ENCODE assay signal across 14 cellular contexts in genomic region chr20:37845878-37846277, GRCh38. TPM values are rescaled to one million over a fixed set of nuclear protein-coding genes. Genes with fewer than 3 reads are reported as not detected.
DNase-seq lines count a peak whose midpoint lies in the region; ATAC-seq, FAIRE-seq and TF ChIP-seq lines count a peak whose summit lies in the region.
"Had no signal": no experiment of that assay in that cellular context is flagged by ENCODE, and none has a peak within 500 bp of the region (broad histone marks: within the 10 kb centered on the region; RNA-seq: fewer than 3 reads in every experiment).

No MANE protein-coding gene starts in this region.

- H3F3A ChIP-seq in GM23338 (replicated peaks; ENCODE audit: low read depth): no peaks in the 10 kb centered on the region

- no peak overlapping the region for H2AFZ ChIP-seq in GM23338

- H3K36me3 ChIP-seq in GM23338 (ENCODE audit: insufficient read depth) (0 out of 2 replicates have a peak, but pooled peaks cover 5% of the 10 kb centered on the region), iPS-18a (ENCODE audit: control insufficient read depth, low read depth, low read length) (no peaks in the 10 kb centered on the region), small intestine (ENCODE audit: control insufficient read depth in 2 of 2, insufficient read depth in 2 of 2, low read length in 2 of 2) (peaks cover 7% of the 10 kb centered on the region in 2 donors)

- H3K9me3 Mint-ChIP-seq in GM23338: no peaks in the 10 kb centered on the region
- no peaks in the 10 kb centered on the region for H3K9me3 Mint-ChIP-seq in T-helper 2 cell treated with Interferon-gamma antibody and Interleukin-4, amounts not matched to agents 5 μg/mL and 100 μg/mL, for 36 hours
- H3K9me3 Mint-ChIP-seq in stimulated activated memory B cell treated with anti-CD40 and anti-IgM and Interleukin-4, amounts not matched to agents 10 μg/mL and 1 μg/mL and 100 μg/mL, for 72 hours: no peaks in the 10 kb centered on the region
- H3K9me3 Mint-ChIP-seq: CD4-positive, alpha-beta memory T cell had no signal

- H4K20me1 ChIP-seq in GM23338 (replicated peaks; ENCODE audit: insufficient read depth): no peaks in the 10 kb centered on the region

- ATAC-seq in GM23338: no peak; the same call in 1 of the 3 replicates
- ATAC-seq in stimulated activated memory B cell treated with anti-CD40 and anti-IgM and Interleukin-4, amounts not matched to agents 10 μg/mL and 1 μg/mL and 100 μg/mL, for 72 hours: no peak

- H3K27ac ChIP-seq in GM23338 (ENCODE audit: low read depth) (no peak overlapping the region), iPS-18a (ENCODE audit: low read length) (no peak overlapping the region), small intestine (ENCODE audit: low read depth in 1 of 2, low read length in 1 of 2) (no peak overlapping the region)

- H3K9ac ChIP-seq in iPS-18a (ENCODE audit: low read length): peak overlapping the region; percentile 12

- no peaks in the 10 kb centered on the region for H3K9me2 ChIP-seq in GM23338 (ENCODE audit: insufficient read depth)

- H3K9me3 ChIP-seq in iPS-18a (ENCODE audit: control insufficient read depth, low read depth, low read length): no peaks in the 10 kb centered on the region
- no peaks in the 10 kb centered on the region for H3K9me3 ChIP-seq in small intestine (ENCODE audit: control insufficient read depth, low read depth)

- H3K27me3 Mint-ChIP-seq in GM23338 (ENCODE audit: insufficient read depth, low read depth, poor library complexity): peaks cover 2% of the 10 kb centered on the region
- no peaks in the 10 kb centered on the region for H3K27me3 Mint-ChIP-seq in T-helper 2 cell treated with Interferon-gamma antibody and Interleukin-4, amounts not matched to agents 5 μg/mL and 100 μg/mL, for 36 hours (ENCODE audit: low read depth)
- no peaks in the 10 kb centered on the region for H3K27me3 Mint-ChIP-seq in stimulated activated memory B cell treated with anti-CD40 and anti-IgM and Interleukin-4, amounts not matched to agents 10 μg/mL and 1 μg/mL and 100 μg/mL, for 72 hours
- H3K27me3 Mint-ChIP-seq: CD4-positive, alpha-beta memory T cell had no signal

- no peaks in the 10 kb centered on the region for H3K79me2 ChIP-seq in GM23338 (replicated peaks; ENCODE audit: insufficient read depth)

- WGBS in small intestine, 3 donors: 76 to 86% (median 81%) methylated on average over 5 of the region's 5 CpGs

- peaks cover 38% of the 10 kb centered on the region for H3K4me1 Mint-ChIP-seq in GM23338
- H3K4me1 Mint-ChIP-seq in T-helper 2 cell treated with Interferon-gamma antibody and Interleukin-4, amounts not matched to agents 5 μg/mL and 100 μg/mL, for 36 hours (ENCODE audit: low read depth): no peaks in the 10 kb centered on the region
- H3K4me1 Mint-ChIP-seq in stimulated activated memory B cell treated with anti-CD40 and anti-IgM and Interleukin-4, amounts not matched to agents 10 μg/mL and 1 μg/mL and 100 μg/mL, for 72 hours: no peaks in the 10 kb centered on the region
- H3K4me1 Mint-ChIP-seq: CD4-positive, alpha-beta memory T cell had no signal

- no peak overlapping the region for H3K4me3 ChIP-seq in GM23338
- H3K4me3 ChIP-seq in iPS-18a (ENCODE audit: low read length): no peak overlapping the region
- no peak overlapping the region for H3K4me3 ChIP-seq in small intestine (ENCODE audit: low read depth in 1 of 2, low read length in 2 of 2)

- DNase-seq in GM23338 (ENCODE audit: low spot score) (no peak), NCI-H2196 treated with DMSO at 0.1 percent for 48 hours (lab: John Stamatoyannopoulos, UW; ENCODE audit: unreplicated experiment) (peak; percentile 36), small intestine (peak; percentile 55), hippocampal formation (lab: John Stamatoyannopoulos, UW) (no peak)
- DNase-seq in T-helper 2 cell treated with Interferon-gamma antibody and Interleukin-4, amounts not matched to agents 5 μg/mL and 100 μg/mL, for 36 hours (ENCODE audit: low spot score): no peak
- DNase-seq: CD4-positive, alpha-beta memory T cell; DMS79; NCI-H1694; NCI-H2107; NK-92 treated with Interleukin-12 subunit alpha and Interleukin-12 subunit beta, amount 100 ng/mL, for 24 hours; SIG-M5 had no signal

- peak overlapping the region; percentile 77; the same call in 1 of the 2 replicates for H3K27ac Mint-ChIP-seq in GM23338
- no peak overlapping the region for H3K27ac Mint-ChIP-seq in T-helper 2 cell treated with Interferon-gamma antibody and Interleukin-4, amounts not matched to agents 5 μg/mL and 100 μg/mL, for 36 hours
- no peak overlapping the region for H3K27ac Mint-ChIP-seq in stimulated activated memory B cell treated with anti-CD40 and anti-IgM and Interleukin-4, amounts not matched to agents 10 μg/mL and 1 μg/mL and 100 μg/mL, for 72 hours

- no peak overlapping the region for H3K4me3 Mint-ChIP-seq in GM23338
- H3K4me3 Mint-ChIP-seq in T-helper 2 cell treated with Interferon-gamma antibody and Interleukin-4, amounts not matched to agents 5 μg/mL and 100 μg/mL, for 36 hours: no peak overlapping the region
- no peak overlapping the region for H3K4me3 Mint-ChIP-seq in stimulated activated memory B cell treated with anti-CD40 and anti-IgM and Interleukin-4, amounts not matched to agents 10 μg/mL and 1 μg/mL and 100 μg/mL, for 72 hours
- H3K4me3 Mint-ChIP-seq: CD4-positive, alpha-beta memory T cell had no signal

- no peak for FAIRE-seq in small intestine (lab: Jason Lieb, UNC)
- FAIRE-seq: D721Med had no signal

- H3K4me1 ChIP-seq in GM23338 (ENCODE audit: insufficient read depth) (peaks cover 16% of the 10 kb centered on the region; the same call in 1 of the 2 replicates), iPS-18a (ENCODE audit: control insufficient read depth, low read depth, low read length) (peaks cover 33% of the 10 kb centered on the region), small intestine (ENCODE audit: control insufficient read depth in 2 of 2, insufficient read depth in 1 of 2, low read depth in 1 of 2, low read length in 1 of 2) (peaks cover 0 to 4% of the 10 kb centered on the region in 2 donors)

- no peak for TF ChIP-seq CTCF in GM23338 (conservative IDR thresholded peaks at IDR 0.05; ENCODE audit: low read depth in 2 of 2)

- H3K27me3 ChIP-seq in GM23338 (ENCODE audit: insufficient read depth): no peaks in the 10 kb centered on the region
- no peaks in the 10 kb centered on the region for H3K27me3 ChIP-seq in iPS-18a (ENCODE audit: control insufficient read depth, insufficient read depth, low read length)
- no peaks in the 10 kb centered on the region for H3K27me3 ChIP-seq in small intestine (ENCODE audit: control insufficient read depth in 2 of 2, insufficient read depth in 2 of 2, low read length in 2 of 2)

- no peaks in the 10 kb centered on the region for H3K36me3 Mint-ChIP-seq in GM23338 (ENCODE audit: low read depth)
- peaks cover 18% of the 10 kb centered on the region for H3K36me3 Mint-ChIP-seq in T-helper 2 cell treated with Interferon-gamma antibody and Interleukin-4, amounts not matched to agents 5 μg/mL and 100 μg/mL, for 36 hours (ENCODE audit: low read depth)
- peaks cover 79% of the 10 kb centered on the region for H3K36me3 Mint-ChIP-seq in stimulated activated memory B cell treated with anti-CD40 and anti-IgM and Interleukin-4, amounts not matched to agents 10 μg/mL and 1 μg/mL and 100 μg/mL, for 72 hours

- H3K4me2 ChIP-seq in GM23338: 0 out of 2 replicates have a peak overlapping the region, but pooled peaks have one; percentile 28

TF ChIP-seq in GM23338, 12 proteins besides CTCF, POLR2A, EP300 and RAD21:
- TF ChIP-seq NANOG (IDR thresholded peaks at IDR 0.05; ENCODE audit: borderline replicate concordance) (no peak), ZNF114 (CRISPR knock-in tag; IDR thresholded peaks at IDR 0.05) (no peak)
TF ChIP-seq in GM23338: peak in this region for 0.

RNA-seq across cellular contexts. Expression of gene VSTM2L, which starts 57.0 kb away (rescaled TPM):
- total RNA-seq in GM23338 (2014; rRNA removed; shearing (Covaris generic)): 0.43 and 1.9 TPM in 2 replicates
- polyA plus RNA-seq in GM23338 (2016; fragmentation: Nextera tagmentation; extraction: Ambion mirVana): 0.54 and 0.60 TPM in 2 replicates
- polyA plus RNA-seq in small intestine: 1 to 10 TPM in 1 of 3 donors, under 1 TPM in 2; 0.67 to 1.5 (median 0.81) TPM
- total RNA-seq: CD4-positive, alpha-beta memory T cell had no signal
- polyA plus RNA-seq: CD4-positive, alpha-beta memory T cell had no signal

Comparison
In these comparisons a context has a peak if more than half of its experiments do, and no peak if none do; other contexts are left out.
1. DNase-seq: peak in NCI-H2196 treated with DMSO at 0.1 percent for 48 hours (single experiment) and small intestine (single experiment); none in GM23338 (single experiment), T-helper 2 cell treated with Interferon-gamma antibody and Interleukin-4, amounts not matched to agents 5 μg/mL and 100 μg/mL, for 36 hours (single experiment) and hippocampal formation (0 of 2).